17 cellular contexts compared by ENCODE assay signal in genomic region chr15:70609919-70610318, GRCh38.
A peak's percentile ranks its signal among the peaks of the same experiment; 100 is the strongest.
DNase-seq lines count a peak whose midpoint lies in the region; ATAC-seq, FAIRE-seq and TF ChIP-seq lines count a peak whose summit lies in the region.
"Had no signal": no experiment of that assay in that cellular context is flagged by ENCODE, and none has a peak within 500 bp of the region (broad histone marks: within the 10 kb centered on the region; RNA-seq: fewer than 3 reads in every experiment).

No MANE protein-coding gene starts in this region.

- H3K4me1 ChIP-seq in HepG2 (ENCODE audit: insufficient read depth, low read length) = peaks cover 14% of the 10 kb centered on the region
- H3K4me1 ChIP-seq in right lobe of liver = no peaks in the 10 kb centered on the region
- peaks cover 7% of the 10 kb centered on the region for H3K4me1 ChIP-seq in testis

- no peak for TF ChIP-seq POLR2A in HepG2 (IDR thresholded peaks at IDR 0.05; ENCODE audit: insufficient read depth in 1 of 2, low read depth in 2 of 2, low read length in 2 of 2)
- no peak for TF ChIP-seq POLR2A in right lobe of liver (IDR thresholded peaks at IDR 0.05)
- TF ChIP-seq POLR2A in testis (IDR thresholded peaks at IDR 0.05) = no peak

- no peak overlapping the region for H3K27ac ChIP-seq in HepG2 (ENCODE audit: extremely low read length, insufficient read depth, low read length)
- H3K27ac ChIP-seq in right lobe of liver = no peak overlapping the region
- H3K27ac ChIP-seq in testis = no peak overlapping the region
- H3K27ac ChIP-seq: 22Rv1; BLaER1 treated with 17β-estradiol and CSF1 and Interleukin-3, amounts not matched to agents 10 nM and 100 nM had no signal

- DNase-seq in HepG2 (ENCODE audit: low spot score) = no peak
- DNase-seq in right lobe of liver = no peak
- peak; percentile 45 for DNase-seq in fibroblast of villous mesenchyme (ENCODE audit: low read depth)
- no peak for DNase-seq in NCI-H187 (lab: John Stamatoyannopoulos, UW)
- DNase-seq in activated CD8-positive, alpha-beta memory T cell treated with anti-CD3 and anti-CD28 coated beads for 24 hours = no peak
- DNase-seq in testis = no peak
- DNase-seq in urothelium cell line (ENCODE audit: low spot score) = no peak
- DNase-seq: Calu3; CD8-positive, alpha-beta T cell; DMS79 treated with DMSO at 0.1 percent for 48 hours; GF-D8; GOT3; H9 had no signal

- TF ChIP-seq RAD21 in HepG2 (CRISPR knock-in tag; IDR thresholded peaks at IDR 0.05) = no peak

- H3K4me3 Mint-ChIP-seq in nephron = no peak overlapping the region
- H3K4me3 Mint-ChIP-seq: B cell; CD8-positive, alpha-beta T cell; H9 had no signal

- H3K4me1 Mint-ChIP-seq in nephron = peaks cover 35% of the 10 kb centered on the region
- H3K4me1 Mint-ChIP-seq: B cell had no signal

- ATAC-seq in HepG2 (no peak), right lobe of liver (no peak)
- ATAC-seq: CD8-positive, alpha-beta T cell had no signal

- TF ChIP-seq CTCF in HepG2 (CRISPR knock-in tag; IDR thresholded peaks at IDR 0.05) (no peak), right lobe of liver (IDR thresholded peaks at IDR 0.05) (no peak), fibroblast of villous mesenchyme (IDR thresholded peaks at IDR 0.05; ENCODE audit: insufficient read depth, low read depth, low read length) (no peak), nephron (IDR thresholded peaks at IDR 0.05; ENCODE audit: unreplicated experiment in 3 of 3) (no peak), testis (IDR thresholded peaks at IDR 0.05) (no peak)

- peak overlapping the region in 2 of 3 experiments; percentile 91 to 94 for H3K27ac Mint-ChIP-seq in nephron
- H3K27ac Mint-ChIP-seq: B cell; CD8-positive, alpha-beta T cell had no signal

- TF ChIP-seq EP300 in HepG2 (IDR thresholded peaks at IDR 0.05; ENCODE audit: low read depth in 2 of 2, low read length in 2 of 2) = no peak
- no peak for TF ChIP-seq EP300 in HepG2 (CRISPR knock-in tag; IDR thresholded peaks at IDR 0.05; ENCODE audit: borderline replicate concordance)

- H3K27me3 ChIP-seq in HepG2 (ENCODE audit: control insufficient read depth in 1 of 2, insufficient read depth in 2 of 2, low read length in 2 of 2) (peaks cover 0 to 13% of the 10 kb centered on the region in 2 experiments; a peak in 2 of 5 replicates), right lobe of liver (no peaks in the 10 kb centered on the region), testis (no peaks in the 10 kb centered on the region)

- H3K4me2 ChIP-seq in HepG2 (ENCODE audit: low read depth, low read length) = no peak overlapping the region
- H3K4me2 ChIP-seq: BLaER1 treated with 17β-estradiol and CSF1 and Interleukin-3, amounts not matched to agents 10 nM and 100 nM had no signal

- BruUV-seq in HepG2 (replicated peaks; lab: Mats Ljungman, UMichigan) = no TSS peak

- H4K20me1 ChIP-seq in HepG2 (ENCODE audit: insufficient read depth, low read length) = no peaks in the 10 kb centered on the region
- H4K20me1 ChIP-seq: BLaER1 treated with 17β-estradiol and CSF1 and Interleukin-3, amounts not matched to agents 10 nM and 100 nM had no signal

- no peaks in the 10 kb centered on the region for H3K9me3 Mint-ChIP-seq in nephron
- H3K9me3 Mint-ChIP-seq: CD8-positive, alpha-beta T cell; H9 had no signal

- in situ Hi-C loops in HepG2 (cut with HindIII; ENCODE audit: extremely low pct_ligation_motif_present, low pct_unique_long_range_greater_than_20kb) = no loop called here

- H3K27me3 Mint-ChIP-seq in nephron (ENCODE audit: low read depth) = no peaks in the 10 kb centered on the region

- H3K4me3 ChIP-seq in HepG2 (replicated peaks in 1 of 3; ENCODE audit: insufficient read depth in 1 of 3, low read depth in 2 of 3, low read length in 3 of 3) (no peak overlapping the region), right lobe of liver (no peak overlapping the region), fibroblast of villous mesenchyme (ENCODE audit: low read depth, low read length) (no peak overlapping the region), testis (no peak overlapping the region)
- H3K4me3 ChIP-seq: BLaER1 treated with 17β-estradiol and CSF1 and Interleukin-3, amounts not matched to agents 10 nM and 100 nM had no signal

- H3K9me3 ChIP-seq in HepG2 (ENCODE audit: low read length) = no peaks in the 10 kb centered on the region
- no peaks in the 10 kb centered on the region for H3K9me3 ChIP-seq in right lobe of liver
- no peaks in the 10 kb centered on the region for H3K9me3 ChIP-seq in testis

- FAIRE-seq in HepG2 (lab: Jason Lieb, UNC) = no peak
- FAIRE-seq in urothelium cell line (lab: Jason Lieb, UNC) = no peak

- H3K9ac ChIP-seq in HepG2 (ENCODE audit: insufficient read depth, low read depth, low read length) = no peak overlapping the region
- H3K9ac ChIP-seq: BLaER1 treated with 17β-estradiol and CSF1 and Interleukin-3, amounts not matched to agents 10 nM and 100 nM had no signal

- WGBS in HepG2 (ENCODE audit: low lambda C conversion rate) = 80% methylated on average over 10 of the region's 10 CpGs
- WGBS in right lobe of liver (ENCODE audit: insufficient coverage, low coverage, low lambda C conversion rate, missing lambda C conversion rate) = 76% methylated on average over 3 of the region's 10 CpGs
- WGBS in testis, 2 donors = 51 to 73% methylated on average over 10 of the region's 10 CpGs

- H2AFZ ChIP-seq in HepG2 (ENCODE audit: low read length) = no peak overlapping the region

- H3K36me3 ChIP-seq in HepG2 (replicated peaks in 1 of 2; ENCODE audit: control insufficient read depth in 1 of 2, insufficient read depth in 2 of 2, low read length in 2 of 2) (no peaks in the 10 kb centered on the region), right lobe of liver (no peaks in the 10 kb centered on the region), testis (ENCODE audit: low read depth, missing control alignments) (no peaks in the 10 kb centered on the region)
- H3K36me3 ChIP-seq: BLaER1 treated with 17β-estradiol and CSF1 and Interleukin-3, amounts not matched to agents 10 nM and 100 nM had no signal

- intact Hi-C loops in HepG2 (cut with micrococcal nuclease; ENCODE audit: unreplicated experiment) (no loop called here), right lobe of liver (cut with DNase I) (no loop called here), testis (cut with DNase I; ENCODE audit: low total_unique reads) (no loop called here)

- POLR2A ChIA-PET in HepG2 (lab: Yijun Ruan, JAX) = no interaction called here

- CTCF ChIA-PET in HepG2 (lab: Yijun Ruan, JAX; ENCODE audit: low intra/inter-chr PET ratio, low total read pairs) = no interaction called here

- H3K79me2 ChIP-seq in HepG2 (ENCODE audit: insufficient read depth, low read length) = no peaks in the 10 kb centered on the region

- H3K36me3 Mint-ChIP-seq in nephron (ENCODE audit: low read depth) = no peaks in the 10 kb centered on the region
- H3K36me3 Mint-ChIP-seq: CD8-positive, alpha-beta T cell had no signal

TF ChIP-seq in HepG2, 621 proteins besides CTCF, POLR2A, EP300 and RAD21:
- no peak for TF ChIP-seq ZNF281 (CRISPR knock-in tag; IDR thresholded peaks at IDR 0.05; ENCODE audit: borderline replicate concordance)
- TF ChIP-seq ZNF629 (CRISPR knock-in tag; conservative IDR thresholded peaks at IDR 0.05) = 0 out of 2 replicates have a peak, but pooled peaks have one; percentile 14
